Comparison of ENCODE assay signal across 31 cellular contexts in the genomic region with DNA sequence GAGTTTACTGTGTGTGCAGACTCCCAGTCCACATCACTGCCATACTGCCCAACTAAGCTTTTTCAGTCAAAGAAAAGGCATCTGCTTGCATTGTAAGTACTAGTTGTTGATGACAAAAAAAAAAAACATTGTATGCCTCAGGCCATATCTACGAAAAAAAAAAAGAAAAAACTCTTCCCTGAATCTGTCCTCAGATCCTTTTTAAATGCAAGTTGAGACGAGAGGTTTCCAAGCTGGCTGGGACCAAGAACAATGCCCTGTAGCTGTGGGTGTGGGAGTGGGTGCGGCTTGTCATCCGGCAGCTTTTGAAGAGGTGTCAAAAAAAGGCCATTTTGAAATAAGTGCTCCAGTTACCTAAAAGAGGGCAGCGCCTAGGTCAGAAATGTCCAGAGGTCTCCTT. TPM values are rescaled to one million over a fixed set of nuclear protein-coding genes. Genes with fewer than 3 reads are reported as not detected.
DNase-seq lines count a peak whose midpoint lies in the region; ATAC-seq and TF ChIP-seq lines count a peak whose summit lies in the region.
"Had no signal": no experiment of that assay in that cellular context is flagged by ENCODE, and none has a peak within 500 bp of the region (broad histone marks: within the 10 kb centered on the region; RNA-seq: fewer than 3 reads in every experiment).

No MANE protein-coding gene starts in this region.

- intact Hi-C loops in prostate gland (cut with DNase I), result no loop called here

- H3K9me3 ChIP-seq in prostate gland, result no peaks in the 10 kb centered on the region
- H3K9me3 ChIP-seq: gastroesophageal sphincter had no signal

- no peaks in the 10 kb centered on the region for H3K36me3 ChIP-seq in prostate gland
- H3K36me3 ChIP-seq: gastroesophageal sphincter had no signal

- no peak for ATAC-seq in HG02852 (IDR thresholded peaks at IDR 0.05; ENCODE audit: unreplicated experiment)
- ATAC-seq: activated naive CD8-positive, alpha-beta T cell treated with anti-CD3 and anti-CD28 coated beads, Interleukin-2, amount 50 U/mL, for 24 hours; gastroesophageal sphincter; right cardiac atrium; SK-N-SH treated with all-trans-retinoic acid at 6 μM for 48 hours; T-helper 17 cell had no signal

- WGBS in prostate gland, result 40% methylated on average over 5 of the region's 5 CpGs

- H3K27ac ChIP-seq in RWPE1, result no peak overlapping the region; the same call in 1 of the 2 replicates
- no peak overlapping the region for H3K27ac ChIP-seq in prostate gland
- H3K27ac ChIP-seq: 22Rv1, gastroesophageal sphincter, HL-60, KMS-11 had no signal

- no peaks in the 10 kb centered on the region for H3K27me3 ChIP-seq in prostate gland (replicated peaks; ENCODE audit: insufficient read depth)
- H3K27me3 ChIP-seq: gastroesophageal sphincter had no signal

- no peak for TF ChIP-seq CTCF in RWPE1 (conservative IDR thresholded peaks at IDR 0.05; ENCODE audit: low read depth)
- no peak for TF ChIP-seq CTCF in prostate gland (IDR thresholded peaks at IDR 0.05)

- POLR2A ChIA-PET in RWPE1 (lab: Yijun Ruan, JAX; ENCODE audit: low non-redundant PET), result interaction anchor here (0.6 to 0.7 kb wide), 2 partner anchors 29 to 75 kb away, joined by 4 to 6 read pairs; a partner anchor contains a TSS

- no peaks in the 10 kb centered on the region for H3K4me1 ChIP-seq in prostate gland (replicated peaks)

- no peak for TF ChIP-seq POLR2A in prostate gland (IDR thresholded peaks at IDR 0.05)

- CTCF ChIA-PET in RWPE1 (lab: Yijun Ruan, JAX), result no interaction called here

- no peak overlapping the region for H3K4me3 ChIP-seq in prostate gland
- H3K4me3 ChIP-seq: gastroesophageal sphincter, smooth muscle cell had no signal

- DNase-seq in NCI-H2227 (lab: John Stamatoyannopoulos, UW; ENCODE audit: unreplicated experiment) (peak; percentile 3), NCI-H2227 treated with DMSO at 0.1 percent for 48 hours (lab: John Stamatoyannopoulos, UW) (no peak), RWPE1 (ENCODE audit: low spot score) (peak; percentile 15), foreskin melanocyte (peak; percentile 27), prostate gland (ENCODE audit: low spot score) (peak; percentile 12), activated T-cell treated with anti-CD3 and anti-CD28 coated beads for 4 hours (no peak), amniotic stem cell (lab: John Stamatoyannopoulos, UW) (no peak)
- DNase-seq: activated gamma-delta T cell treated with Interleukin-2 at 50 U/mL for 16 hours; activated naive CD8-positive, alpha-beta T cell treated with anti-CD3 and anti-CD28 coated beads, Interleukin-2, amount 50 U/mL, for 24 hours; activated T-cell treated with anti-CD3 and anti-CD28 coated beads, Interleukin-2, amount 50 U/mL, for 48 hours; C1 segment of cervical spinal cord; cerebellar nuclear complex; dermis blood vessel endothelial cell; DMS79; hippocampal formation; immature natural killer cell; MM.1S; NCI-H2029 treated with DMSO at 0.1 percent for 48 hours; NCI-H446 treated with DMSO at 0.1 percent for 48 hours; NCI-H82; posterior cingulate gyrus; right cardiac atrium; stimulated activated naive CD4-positive, alpha-beta T cell; T-helper 17 cell had no signal

RNA-seq across cellular contexts. Expression of a gene that starts 29.2 kb away (rescaled TPM):
- 10 to 100 TPM; 16.3 to 19.0 TPM for total RNA-seq in prostate gland

Comparison
In these comparisons a context has a peak if more than half of its experiments do, and no peak if none do; other contexts are left out.
1. DNase-seq: peak in NCI-H2227 (single experiment), RWPE1 (single experiment), foreskin melanocyte (single experiment) and prostate gland (single experiment); none in NCI-H2227 treated with DMSO at 0.1 percent for 48 hours (single experiment), activated T-cell treated with anti-CD3 and anti-CD28 coated beads for 4 hours (single experiment) and amniotic stem cell (single experiment).